Comparison of ENCODE assay signal across 16 cellular contexts in genomic region chr12:56763753-56764657, GRCh38. TPM values are rescaled to one million over a fixed set of nuclear protein-coding genes. Genes with fewer than 3 reads are reported as not detected.
DNase-seq lines count a peak whose midpoint lies in the region; ATAC-seq and TF ChIP-seq lines count a peak whose summit lies in the region.
"Had no signal": no experiment of that assay in that cellular context is flagged by ENCODE, and none has a peak within 500 bp of the region (broad histone marks: within the 10 kb centered on the region; RNA-seq: fewer than 3 reads in every experiment).

No MANE protein-coding gene starts in this region.

- 0 out of 3 replicates have a peak, but pooled peaks have one; percentile 35 for ATAC-seq in RWPE2 (ENCODE audit: low read depth)
- ATAC-seq in HG03354 (IDR thresholded peaks at IDR 0.05; ENCODE audit: poor library complexity, severe bottlenecking, unreplicated experiment) = no peak

- peaks cover 3% of the 10 kb centered on the region for H3F3A ChIP-seq in smooth muscle cell (ENCODE audit: low read depth)

- no peaks in the 10 kb centered on the region for H3K4me1 ChIP-seq in RWPE2 (ENCODE audit: insufficient read depth, poor library complexity, severe bottlenecking)
- peaks cover 17% of the 10 kb centered on the region for H3K4me1 ChIP-seq in smooth muscle cell (ENCODE audit: low read depth)

- H4K20me1 ChIP-seq in smooth muscle cell (ENCODE audit: low read depth) = no peaks in the 10 kb centered on the region

- H3K27me3 ChIP-seq in RWPE2 (ENCODE audit: insufficient read depth, poor library complexity, severe bottlenecking) = no peaks in the 10 kb centered on the region
- H3K27me3 ChIP-seq in smooth muscle cell (ENCODE audit: low read depth) = no peaks in the 10 kb centered on the region

- H3K4me3 ChIP-seq in RWPE2 (ENCODE audit: severe bottlenecking) (no peak overlapping the region), smooth muscle cell (no peak overlapping the region)
- H3K4me3 ChIP-seq: coronary artery had no signal

- H3K9me3 ChIP-seq in RWPE2 (ENCODE audit: severe bottlenecking) (no peaks in the 10 kb centered on the region), smooth muscle cell (replicated peaks; ENCODE audit: low read depth) (no peaks in the 10 kb centered on the region)

- peak overlapping the region; percentile 78 for H3K4me2 ChIP-seq in smooth muscle cell

- WGBS in smooth muscle cell (ENCODE audit: low lambda C conversion rate) = 40% methylated on average over 5 of the region's 5 CpGs

- no peak overlapping the region for H2AFZ ChIP-seq in smooth muscle cell (ENCODE audit: low read depth)

- H3K36me3 ChIP-seq in RWPE2 (ENCODE audit: low read depth) = no peaks in the 10 kb centered on the region
- no peaks in the 10 kb centered on the region for H3K36me3 ChIP-seq in smooth muscle cell (ENCODE audit: low read depth)

- peak overlapping the region; percentile 30 for H3K9ac ChIP-seq in smooth muscle cell (ENCODE audit: low read depth)

- H3K27ac ChIP-seq in RWPE2 (ENCODE audit: poor library complexity, severe bottlenecking) = no peak overlapping the region
- H3K27ac ChIP-seq in smooth muscle cell (ENCODE audit: low read depth) = peak overlapping the region; percentile 68
- H3K27ac ChIP-seq: coronary artery had no signal

- TF ChIP-seq CTCF in RWPE2 (IDR thresholded peaks at IDR 0.05; ENCODE audit: poor library complexity, severe bottlenecking) (no peak), smooth muscle cell (IDR thresholded peaks at IDR 0.05; ENCODE audit: borderline replicate concordance, insufficient read depth, poor library complexity, severe bottlenecking) (no peak)

- H3K79me2 ChIP-seq in smooth muscle cell (ENCODE audit: low read depth) = no peaks in the 10 kb centered on the region

- DNase-seq in GM04504 (ENCODE audit: low read depth) = peak; percentile 19
- no peak for DNase-seq in RWPE2 (ENCODE audit: low spot score)
- DNase-seq in foreskin melanocyte = peak; percentile 47
- no peak for DNase-seq in smooth muscle cell (lab: John Stamatoyannopoulos, UW; ENCODE audit: unreplicated experiment)
- DNase-seq in RKO (ENCODE audit: low spot score) = no peak
- DNase-seq in T1000 (lab: John Stamatoyannopoulos, UW) = no peak
- DNase-seq in DMS53 treated with DMSO at 0.1 percent for 48 hours (lab: John Stamatoyannopoulos, UW; ENCODE audit: unreplicated experiment) = no peak
- DNase-seq: activated B cell treated with CpG ODN at 0.5 μM for 24 hours; activated naive CD8-positive, alpha-beta T cell treated with anti-CD3 and anti-CD28 coated beads, Interleukin-2, amount 50 U/mL, for 24 hours; COR-L47; NK-92 treated with Interleukin-12 subunit alpha and Interleukin-12 subunit beta, amount 100 ng/mL, for 24 hours; retina; stimulated activated CD4-positive, alpha-beta T cell treated with anti-CD3 and anti-CD28 coated beads, Interleukin-4, amount 100 ng/mL, for 4 hours; stimulated activated naive CD4-positive, alpha-beta T cell had no signal

RNA-seq across cellular contexts. Expression of gene HSD17B6, which starts 0.9 kb away (rescaled TPM):
- total RNA-seq in smooth muscle cell = 8.9 and 14.8 TPM in 2 replicates
- polyA plus RNA-seq in smooth muscle cell = 12.9 and 14.1 TPM in 2 replicates

RNA-seq across cellular contexts. Expression of gene PRIM1, which starts 11.9 kb away (rescaled TPM):
- total RNA-seq in smooth muscle cell = 12.7 and 16.9 TPM in 2 replicates
- 3.6 and 7.0 TPM in 2 replicates for polyA plus RNA-seq in smooth muscle cell

RNA-seq across cellular contexts. Expression of gene NACA, which starts 38.9 kb away (rescaled TPM):
- 906 and 1,062 TPM in 2 replicates for total RNA-seq in smooth muscle cell
- polyA plus RNA-seq in smooth muscle cell = 625 and 713 TPM in 2 replicates

Comparison
In these comparisons a context has a peak if more than half of its experiments do, and no peak if none do; other contexts are left out.
1. DNase-seq: peak in GM04504 (single experiment) and foreskin melanocyte (single experiment); none in RWPE2 (single experiment), smooth muscle cell (single experiment), RKO (single experiment), T1000 (single experiment) and DMS53 treated with DMSO at 0.1 percent for 48 hours (single experiment).